31 cellular contexts compared by ENCODE assay signal in the genomic region with DNA sequence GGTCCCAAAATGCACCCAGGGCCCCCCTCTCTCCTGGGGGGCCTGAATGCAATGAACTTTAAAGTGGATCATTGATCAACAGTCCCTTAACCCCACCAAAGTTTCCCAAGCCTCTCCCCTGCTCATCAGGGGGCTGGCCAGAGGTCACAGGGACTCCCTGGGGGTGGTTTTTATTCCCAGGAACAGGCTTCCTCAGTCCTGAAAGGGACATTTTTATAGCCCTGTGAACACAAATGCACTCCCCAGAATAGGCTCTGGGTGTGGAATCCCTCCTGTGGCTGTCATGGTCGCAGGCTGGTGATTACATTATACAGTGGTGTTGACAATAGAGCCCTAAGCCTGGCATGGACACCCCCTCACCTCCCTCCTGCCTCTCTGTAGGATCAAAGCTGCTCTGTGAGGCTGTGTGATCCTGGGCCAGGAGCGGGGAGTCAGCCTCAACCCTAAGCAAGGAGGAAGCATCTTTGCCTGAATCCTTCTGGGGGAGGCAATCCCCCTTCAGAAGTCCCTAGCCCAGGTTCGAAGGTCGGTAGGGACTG. TPM values are rescaled to one million over a fixed set of nuclear protein-coding genes. Genes with fewer than 3 reads are reported as not detected.
DNase-seq lines count a peak whose midpoint lies in the region; ATAC-seq and TF ChIP-seq lines count a peak whose summit lies in the region.
"Had no signal": no experiment of that assay in that cellular context is flagged by ENCODE, and none has a peak within 500 bp of the region (broad histone marks: within the 10 kb centered on the region; RNA-seq: fewer than 3 reads in every experiment).

No MANE protein-coding gene starts in this region.

- H3K4me1 ChIP-seq in NT2/D1 (ENCODE audit: insufficient read depth, insufficient read length) (peaks cover 21% of the 10 kb centered on the region), mucosa of descending colon (ENCODE audit: low read depth) (peaks cover 7% of the 10 kb centered on the region)
- H3K4me1 ChIP-seq: SJCRH30 had no signal

- no peak for TF ChIP-seq CTCF in mucosa of descending colon (IDR thresholded peaks at IDR 0.05)

- intact Hi-C loops in left cardiac atrium (cut with DNase I) (loop anchor here in 1 of 2 donors (5.0 kb wide), 1 partner anchor 289 kb away; no protein-coding TSS in a partner anchor), cardiac septum (cut with DNase I) (no loop called here), mucosa of descending colon (cut with DNase I, micrococcal nuclease) (no loop called here)

- peaks cover 76% of the 10 kb centered on the region for H3K27me3 ChIP-seq in NT2/D1 (ENCODE audit: insufficient read depth, insufficient read length)
- H3K27me3 ChIP-seq: testis had no signal

- no peaks in the 10 kb centered on the region for H3K9me3 ChIP-seq in NT2/D1 (ENCODE audit: insufficient read depth, low read length)
- no peaks in the 10 kb centered on the region for H3K9me3 ChIP-seq in mucosa of descending colon
- H3K9me3 ChIP-seq: SJCRH30, testis had no signal

- DNase-seq in left cardiac atrium (peak; percentile 3), cardiac septum (ENCODE audit: low spot score) (no peak), NT2/D1 (ENCODE audit: low read depth, low spot score) (no peak), mucosa of descending colon (peak in 1 of 3 donors; percentile 31), DMS153 treated with DMSO at 0.1 percent for 48 hours (lab: John Stamatoyannopoulos, UW; ENCODE audit: unreplicated experiment) (no peak)
- DNase-seq: activated CD4-positive, alpha-beta T cell treated with anti-CD3 and anti-CD28 coated beads, Interleukin-2, amount 50 U/mL, for 1 hour; activated effector memory CD4-positive, alpha-beta T cell treated with anti-CD3 and anti-CD28 coated beads, Interleukin-2, amount 50 U/mL, for 16 hours; activated naive CD8-positive, alpha-beta T cell treated with anti-CD3 and anti-CD28 coated beads, Interleukin-2, amount 10 ng/mL, durations not matched to agents 7 days and 5 days; activated T-cell treated with anti-CD3 and anti-CD28 coated beads, Interleukin-2, amount 50 U/mL, for 24 hours; aorta; DMS79; effector CD8-positive, alpha-beta T cell; hypothalamus; immature natural killer cell; MM.1S; NCI-H2081; NCI-H446; NCI-H82; right cardiac atrium; RPMI8226; SJCRH30; stimulated activated CD8-positive, alpha-beta memory T cell treated with anti-CD3 and anti-CD28 coated beads, Interleukin-4, amount 100 ng/mL, for 48 hours; testis had no signal

- H3K36me3 ChIP-seq in NT2/D1 (ENCODE audit: insufficient read depth, insufficient read length, low read length) (no peaks in the 10 kb centered on the region), mucosa of descending colon (ENCODE audit: low read depth) (no peaks in the 10 kb centered on the region)
- H3K36me3 ChIP-seq: BLaER1, cardiac muscle cell, SJCRH30 had no signal

- H3K4me3 ChIP-seq in NT2/D1 (ENCODE audit: insufficient read length, low read depth) (no peak overlapping the region), mucosa of descending colon (no peak overlapping the region)
- H3K4me3 ChIP-seq: BLaER1, cardiac muscle cell, coronary artery, SJCRH30, testis had no signal

- ATAC-seq in left cardiac atrium (no peak), mucosa of descending colon (peak; percentile 8), GM19328 (IDR thresholded peaks at IDR 0.05; ENCODE audit: unreplicated experiment) (no peak), GM21737 (IDR thresholded peaks at IDR 0.05; ENCODE audit: unreplicated experiment) (no peak)
- ATAC-seq: left lobe of liver, right cardiac atrium had no signal

- peak overlapping the region; percentile 23 for H3K9ac ChIP-seq in NT2/D1 (ENCODE audit: insufficient read length, low read depth)
- H3K9ac ChIP-seq: BLaER1, KMS-11 had no signal

RNA-seq across cellular contexts. Expression of a gene that starts 1.4 kb away (rescaled TPM):
- 10 to 100 TPM in 1 of 2 donors, 1 to 10 TPM in 1; 3.1 to 10.8 TPM for total RNA-seq in left cardiac atrium
- total RNA-seq in cardiac septum, result 3.7 TPM
- total RNA-seq in mucosa of descending colon, result 100 to 1,000 TPM; 177 to 725 (median 673) TPM
- total RNA-seq: activated naive CD8-positive, alpha-beta T cell treated with anti-CD3 and anti-CD28 coated beads, Interleukin-2, amount 10 ng/mL, durations not matched to agents 7 days and 5 days; OCI-LY7; SJCRH30 had no signal

Comparison
In these comparisons a context has a peak if more than half of its experiments do, and no peak if none do; other contexts are left out.
1. RNA of a gene that starts 1.4 kb away (total RNA-seq): 177 to 725 TPM in mucosa of descending colon; 3.1 to 10.8 TPM in left cardiac atrium and 3.7 TPM in cardiac septum (single experiment); every median in the first group is over 10 times any median in the second.